In genomic region chr2:80102026-80102425, GRCh38 we compare ENCODE assay signal across 1 cellular context.
A peak's percentile ranks its signal among the peaks of the same experiment; 100 is the strongest.
TF ChIP-seq lines count a peak whose summit lies in the region.

No MANE protein-coding gene starts in this region.

TF ChIP-seq in SK-N-SH, 30 proteins besides CTCF, POLR2A, EP300 and RAD21:
- TF ChIP-seq, protein P1, sequence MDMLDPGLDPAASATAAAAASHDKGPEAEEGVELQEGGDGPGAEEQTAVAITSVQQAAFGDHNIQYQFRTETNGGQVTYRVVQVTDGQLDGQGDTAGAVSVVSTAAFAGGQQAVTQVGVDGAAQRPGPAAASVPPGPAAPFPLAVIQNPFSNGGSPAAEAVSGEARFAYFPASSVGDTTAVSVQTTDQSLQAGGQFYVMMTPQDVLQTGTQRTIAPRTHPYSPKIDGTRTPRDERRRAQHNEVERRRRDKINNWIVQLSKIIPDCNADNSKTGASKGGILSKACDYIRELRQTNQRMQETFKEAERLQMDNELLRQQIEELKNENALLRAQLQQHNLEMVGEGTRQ (IDR thresholded peaks at IDR 0.05; ENCODE audit: borderline replicate concordance, low read depth, low read length) = no peak
- TF ChIP-seq FOSL2 (IDR thresholded peaks at IDR 0.05; ENCODE audit: borderline replicate concordance, low read depth) (peak; percentile 79), MEF2A (IDR thresholded peaks at IDR 0.05; ENCODE audit: borderline replicate concordance, low read depth) (0 out of 2 replicates have a peak, but pooled peaks have one; percentile 35), MXI1 (IDR thresholded peaks at IDR 0.05; ENCODE audit: low read depth, low read length) (no peak), TCF12 (IDR thresholded peaks at IDR 0.05) (peak; percentile 57), RFX5 (IDR thresholded peaks at IDR 0.05; ENCODE audit: low read length) (no peak), NFIC (IDR thresholded peaks at IDR 0.05; ENCODE audit: borderline replicate concordance) (peak; percentile 25; the same call in 1 of the 2 replicates), ELF1 (IDR thresholded peaks at IDR 0.05) (no peak), JUND (IDR thresholded peaks at IDR 0.05) (peak; percentile 41; the same call in 1 of the 2 replicates), REST (IDR thresholded peaks at IDR 0.05; ENCODE audit: low read depth, low read length) (no peak), USF1 (IDR thresholded peaks at IDR 0.05; ENCODE audit: borderline replicate concordance, low read depth) (no peak), FOXJ3 (CRISPR knock-in tag; IDR thresholded peaks at IDR 0.05) (no peak)
- TF ChIP-seq, protein P2, sequence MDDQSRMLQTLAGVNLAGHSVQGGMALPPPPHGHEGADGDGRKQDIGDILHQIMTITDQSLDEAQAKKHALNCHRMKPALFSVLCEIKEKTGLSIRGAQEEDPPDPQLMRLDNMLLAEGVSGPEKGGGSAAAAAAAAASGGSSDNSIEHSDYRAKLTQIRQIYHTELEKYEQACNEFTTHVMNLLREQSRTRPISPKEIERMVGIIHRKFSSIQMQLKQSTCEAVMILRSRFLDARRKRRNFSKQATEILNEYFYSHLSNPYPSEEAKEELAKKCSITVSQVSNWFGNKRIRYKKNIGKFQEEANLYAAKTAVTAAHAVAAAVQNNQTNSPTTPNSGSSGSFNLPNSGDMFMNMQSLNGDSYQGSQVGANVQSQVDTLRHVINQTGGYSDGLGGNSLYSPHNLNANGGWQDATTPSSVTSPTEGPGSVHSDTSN (IDR thresholded peaks at IDR 0.05) = peak; percentile 15; the same call in 1 of the 2 replicates
